Comparison of ENCODE assay signal across 1 cellular context in the genomic region with DNA sequence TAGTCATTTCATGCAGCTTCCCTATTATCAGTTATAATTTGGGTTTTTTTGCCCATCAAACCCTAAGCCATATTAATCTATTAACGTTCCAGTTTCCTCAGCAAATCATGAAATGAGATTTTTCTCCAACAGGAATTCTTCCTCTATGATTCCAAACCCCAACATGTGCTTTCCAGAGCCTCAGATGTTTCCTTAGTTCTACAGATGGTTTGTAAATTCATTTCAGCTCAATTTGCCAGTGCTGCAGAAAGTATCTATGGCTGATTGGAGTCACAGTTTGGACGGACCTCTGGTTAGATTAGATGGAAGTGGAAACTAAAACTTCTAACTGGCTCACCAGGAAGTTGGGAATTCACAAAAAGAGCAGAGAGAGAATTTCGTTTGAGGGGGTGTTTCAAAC.
TF ChIP-seq lines count a peak whose summit lies in the region.

No MANE protein-coding gene starts in this region.

TF ChIP-seq in GM23338, 12 proteins besides CTCF, POLR2A, EP300 and RAD21 (continued from another document):
- TF ChIP-seq, protein P1, sequence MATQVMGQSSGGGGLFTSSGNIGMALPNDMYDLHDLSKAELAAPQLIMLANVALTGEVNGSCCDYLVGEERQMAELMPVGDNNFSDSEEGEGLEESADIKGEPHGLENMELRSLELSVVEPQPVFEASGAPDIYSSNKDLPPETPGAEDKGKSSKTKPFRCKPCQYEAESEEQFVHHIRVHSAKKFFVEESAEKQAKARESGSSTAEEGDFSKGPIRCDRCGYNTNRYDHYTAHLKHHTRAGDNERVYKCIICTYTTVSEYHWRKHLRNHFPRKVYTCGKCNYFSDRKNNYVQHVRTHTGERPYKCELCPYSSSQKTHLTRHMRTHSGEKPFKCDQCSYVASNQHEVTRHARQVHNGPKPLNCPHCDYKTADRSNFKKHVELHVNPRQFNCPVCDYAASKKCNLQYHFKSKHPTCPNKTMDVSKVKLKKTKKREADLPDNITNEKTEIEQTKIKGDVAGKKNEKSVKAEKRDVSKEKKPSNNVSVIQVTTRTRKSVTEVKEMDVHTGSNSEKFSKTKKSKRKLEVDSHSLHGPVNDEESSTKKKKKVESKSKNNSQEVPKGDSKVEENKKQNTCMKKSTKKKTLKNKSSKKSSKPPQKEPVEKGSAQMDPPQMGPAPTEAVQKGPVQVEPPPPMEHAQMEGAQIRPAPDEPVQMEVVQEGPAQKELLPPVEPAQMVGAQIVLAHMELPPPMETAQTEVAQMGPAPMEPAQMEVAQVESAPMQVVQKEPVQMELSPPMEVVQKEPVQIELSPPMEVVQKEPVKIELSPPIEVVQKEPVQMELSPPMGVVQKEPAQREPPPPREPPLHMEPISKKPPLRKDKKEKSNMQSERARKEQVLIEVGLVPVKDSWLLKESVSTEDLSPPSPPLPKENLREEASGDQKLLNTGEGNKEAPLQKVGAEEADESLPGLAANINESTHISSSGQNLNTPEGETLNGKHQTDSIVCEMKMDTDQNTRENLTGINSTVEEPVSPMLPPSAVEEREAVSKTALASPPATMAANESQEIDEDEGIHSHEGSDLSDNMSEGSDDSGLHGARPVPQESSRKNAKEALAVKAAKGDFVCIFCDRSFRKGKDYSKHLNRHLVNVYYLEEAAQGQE (IDR thresholded peaks at IDR 0.05; ENCODE audit: unreplicated experiment), result no peak
- TF ChIP-seq NANOG (IDR thresholded peaks at IDR 0.05; ENCODE audit: borderline replicate concordance), result no peak
- TF ChIP-seq, protein P2, sequence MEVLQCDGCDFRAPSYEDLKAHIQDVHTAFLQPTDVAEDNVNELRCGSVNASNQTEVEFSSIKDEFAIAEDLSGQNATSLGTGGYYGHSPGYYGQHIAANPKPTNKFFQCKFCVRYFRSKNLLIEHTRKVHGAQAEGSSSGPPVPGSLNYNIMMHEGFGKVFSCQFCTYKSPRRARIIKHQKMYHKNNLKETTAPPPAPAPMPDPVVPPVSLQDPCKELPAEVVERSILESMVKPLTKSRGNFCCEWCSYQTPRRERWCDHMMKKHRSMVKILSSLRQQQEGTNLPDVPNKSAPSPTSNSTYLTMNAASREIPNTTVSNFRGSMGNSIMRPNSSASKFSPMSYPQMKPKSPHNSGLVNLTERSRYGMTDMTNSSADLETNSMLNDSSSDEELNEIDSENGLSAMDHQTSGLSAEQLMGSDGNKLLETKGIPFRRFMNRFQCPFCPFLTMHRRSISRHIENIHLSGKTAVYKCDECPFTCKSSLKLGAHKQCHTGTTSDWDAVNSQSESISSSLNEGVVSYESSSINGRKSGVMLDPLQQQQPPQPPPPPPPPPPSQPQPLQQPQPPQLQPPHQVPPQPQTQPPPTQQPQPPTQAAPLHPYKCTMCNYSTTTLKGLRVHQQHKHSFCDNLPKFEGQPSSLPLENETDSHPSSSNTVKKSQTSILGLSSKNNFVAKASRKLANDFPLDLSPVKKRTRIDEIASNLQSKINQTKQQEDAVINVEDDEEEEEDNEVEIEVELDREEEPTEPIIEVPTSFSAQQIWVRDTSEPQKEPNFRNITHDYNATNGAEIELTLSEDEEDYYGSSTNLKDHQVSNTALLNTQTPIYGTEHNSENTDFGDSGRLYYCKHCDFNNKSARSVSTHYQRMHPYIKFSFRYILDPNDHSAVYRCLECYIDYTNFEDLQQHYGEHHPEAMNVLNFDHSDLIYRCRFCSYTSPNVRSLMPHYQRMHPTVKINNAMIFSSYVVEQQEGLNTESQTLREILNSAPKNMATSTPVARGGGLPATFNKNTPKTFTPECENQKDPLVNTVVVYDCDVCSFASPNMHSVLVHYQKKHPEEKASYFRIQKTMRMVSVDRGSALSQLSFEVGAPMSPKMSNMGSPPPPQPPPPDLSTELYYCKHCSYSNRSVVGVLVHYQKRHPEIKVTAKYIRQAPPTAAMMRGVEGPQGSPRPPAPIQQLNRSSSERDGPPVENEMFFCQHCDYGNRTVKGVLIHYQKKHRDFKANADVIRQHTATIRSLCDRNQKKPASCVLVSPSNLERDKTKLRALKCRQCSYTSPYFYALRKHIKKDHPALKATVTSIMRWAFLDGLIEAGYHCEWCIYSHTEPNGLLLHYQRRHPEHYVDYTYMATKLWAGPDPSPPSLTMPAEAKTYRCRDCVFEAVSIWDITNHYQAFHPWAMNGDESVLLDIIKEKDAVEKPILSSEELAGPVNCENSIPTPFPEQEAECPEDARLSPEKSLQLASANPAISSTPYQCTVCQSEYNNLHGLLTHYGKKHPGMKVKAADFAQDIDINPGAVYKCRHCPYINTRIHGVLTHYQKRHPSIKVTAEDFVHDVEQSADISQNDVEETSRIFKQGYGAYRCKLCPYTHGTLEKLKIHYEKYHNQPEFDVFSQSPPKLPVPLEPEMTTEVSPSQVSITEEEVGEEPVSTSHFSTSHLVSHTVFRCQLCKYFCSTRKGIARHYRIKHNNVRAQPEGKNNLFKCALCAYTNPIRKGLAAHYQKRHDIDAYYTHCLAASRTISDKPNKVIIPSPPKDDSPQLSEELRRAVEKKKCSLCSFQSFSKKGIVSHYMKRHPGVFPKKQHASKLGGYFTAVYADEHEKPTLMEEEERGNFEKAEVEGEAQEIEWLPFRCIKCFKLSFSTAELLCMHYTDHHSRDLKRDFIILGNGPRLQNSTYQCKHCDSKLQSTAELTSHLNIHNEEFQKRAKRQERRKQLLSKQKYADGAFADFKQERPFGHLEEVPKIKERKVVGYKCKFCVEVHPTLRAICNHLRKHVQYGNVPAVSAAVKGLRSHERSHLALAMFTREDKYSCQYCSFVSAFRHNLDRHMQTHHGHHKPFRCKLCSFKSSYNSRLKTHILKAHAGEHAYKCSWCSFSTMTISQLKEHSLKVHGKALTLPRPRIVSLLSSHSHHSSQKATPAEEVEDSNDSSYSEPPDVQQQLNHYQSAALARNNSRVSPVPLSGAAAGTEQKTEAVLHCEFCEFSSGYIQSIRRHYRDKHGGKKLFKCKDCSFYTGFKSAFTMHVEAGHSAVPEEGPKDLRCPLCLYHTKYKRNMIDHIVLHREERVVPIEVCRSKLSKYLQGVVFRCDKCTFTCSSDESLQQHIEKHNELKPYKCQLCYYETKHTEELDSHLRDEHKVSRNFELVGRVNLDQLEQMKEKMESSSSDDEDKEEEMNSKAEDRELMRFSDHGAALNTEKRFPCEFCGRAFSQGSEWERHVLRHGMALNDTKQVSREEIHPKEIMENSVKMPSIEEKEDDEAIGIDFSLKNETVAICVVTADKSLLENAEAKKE (CRISPR knock-in tag; IDR thresholded peaks at IDR 0.05), result no peak
- TF ChIP-seq CREB1 (CRISPR knock-in tag; IDR thresholded peaks at IDR 0.05; ENCODE audit: low read depth), result no peak
- no peak for TF ChIP-seq EZH2 (IDR thresholded peaks at IDR 0.05; ENCODE audit: low read depth, unreplicated experiment)
- no peak for TF ChIP-seq EZH2phosphoT487 (IDR thresholded peaks at IDR 0.05; ENCODE audit: unreplicated experiment)
- TF ChIP-seq POLR2AphosphoS5 (IDR thresholded peaks at IDR 0.05; ENCODE audit: low read depth), result no peak
- TF ChIP-seq STAT1 (IDR thresholded peaks at IDR 0.05; ENCODE audit: unreplicated experiment), result no peak
- no peak for TF ChIP-seq ZNF331 (CRISPR knock-in tag; IDR thresholded peaks at IDR 0.05; ENCODE audit: low read depth)
- no peak for TF ChIP-seq ZNF114 (CRISPR knock-in tag; IDR thresholded peaks at IDR 0.05)
